In the genomic region with DNA sequence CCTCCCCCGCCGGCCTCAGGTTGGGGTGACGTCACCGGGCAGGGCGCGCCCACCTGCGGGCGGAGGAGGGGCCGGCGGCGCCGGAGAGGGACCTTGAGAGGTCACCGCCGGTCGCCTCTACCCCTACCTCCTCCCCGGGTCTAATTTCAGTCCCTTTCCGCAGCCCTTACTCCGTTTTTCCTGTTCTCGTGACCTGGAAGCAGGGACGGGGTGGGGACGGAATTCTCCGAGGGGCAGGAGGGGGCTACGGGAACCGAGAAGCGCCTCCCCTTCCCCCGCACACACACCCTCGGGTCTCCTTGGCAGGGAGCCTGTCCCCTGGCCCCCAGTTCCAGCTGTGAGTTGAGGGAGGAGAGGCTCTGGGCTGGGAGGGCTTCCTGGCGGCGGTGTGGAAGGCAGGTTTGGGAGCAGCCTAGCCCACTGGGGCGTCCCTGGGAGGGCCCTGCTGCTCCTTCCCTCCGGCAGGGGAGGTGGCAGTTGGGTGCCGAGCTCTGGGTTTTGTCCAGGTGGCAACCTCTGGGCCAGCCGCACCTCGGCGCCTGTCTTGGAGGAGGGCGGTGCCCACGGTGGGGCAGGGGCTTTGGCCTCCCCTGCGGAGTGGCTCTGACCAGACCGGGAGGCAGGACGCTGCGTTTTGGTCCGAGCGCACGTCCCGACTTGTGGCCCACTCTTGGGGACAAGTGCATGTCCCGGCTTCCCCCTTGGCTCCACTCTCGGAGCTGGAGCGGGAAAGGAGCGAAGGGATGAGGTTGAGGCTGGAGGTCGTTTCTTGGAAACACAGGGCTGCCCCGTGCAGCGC, we compare ENCODE assay signal across 9 cellular contexts. TPM values are rescaled to one million over a fixed set of nuclear protein-coding genes. Genes with fewer than 3 reads are reported as not detected.
DNase-seq lines count a peak whose midpoint lies in the region; ATAC-seq and TF ChIP-seq lines count a peak whose summit lies in the region.
"Had no signal": no experiment of that assay in that cellular context is flagged by ENCODE, and none has a peak within 500 bp of the region (broad histone marks: within the 10 kb centered on the region; RNA-seq: fewer than 3 reads in every experiment).

No MANE protein-coding gene starts in this region.

- H3K4me3 Mint-ChIP-seq in neural crest cell, result peak overlapping the region; percentile 38

- H3K4me1 Mint-ChIP-seq in neural crest cell, result peaks cover 7% of the 10 kb centered on the region

- H3K36me3 Mint-ChIP-seq in neural crest cell (ENCODE audit: low read depth), result peaks cover 24% of the 10 kb centered on the region

- no peak for TF ChIP-seq CTCF in neural crest cell (conservative IDR thresholded peaks at IDR 0.05)

- H3K27ac Mint-ChIP-seq in neural crest cell (ENCODE audit: unreplicated experiment), result no peak overlapping the region

- DNase-seq in NCI-H82 (lab: John Stamatoyannopoulos, UW), result peak; percentile 33
- DNase-seq in NCI-H82 treated with DMSO at 0.1 percent for 48 hours (lab: John Stamatoyannopoulos, UW; ENCODE audit: unreplicated experiment), result no peak
- DNase-seq in NCI-H345 (lab: John Stamatoyannopoulos, UW), result peak; percentile 62
- peak; percentile 77 for DNase-seq in cerebellum (ENCODE audit: low spot score)
- DNase-seq in neural crest cell (ENCODE audit: low read depth, low spot score), result no peak
- DNase-seq in EL, result no peak
- no peak for DNase-seq in mesenteric fat pad (ENCODE audit: low spot score)
- DNase-seq: DND-41 had no signal

- H3K9me3 Mint-ChIP-seq in neural crest cell, result no peaks in the 10 kb centered on the region

- no peak for ATAC-seq in GM19467 (IDR thresholded peaks at IDR 0.05; ENCODE audit: unreplicated experiment)

- H3K27me3 Mint-ChIP-seq in neural crest cell (ENCODE audit: low read depth), result peaks cover 69% of the 10 kb centered on the region

RNA-seq across cellular contexts. Expression of a gene that starts 0.8 kb away (rescaled TPM):
- total RNA-seq in cerebellum, result 25.4 TPM
- 2.1 and 2.2 TPM in 2 replicates for total RNA-seq in neural crest cell
- total RNA-seq in mesenteric fat pad, result not detected

RNA-seq across cellular contexts. Expression of a gene that starts 6.5 kb away (rescaled TPM):
- total RNA-seq in cerebellum (9.5 TPM), neural crest cell (42.5 and 43.3 TPM in 2 replicates), mesenteric fat pad (15.7 TPM)

RNA-seq across cellular contexts. Expression of a gene that starts 9.3 kb away (rescaled TPM):
- total RNA-seq in cerebellum (0.64 TPM), neural crest cell (0.63 and 0.75 TPM in 2 replicates), mesenteric fat pad (not detected)

RNA-seq across cellular contexts. Expression of a gene that starts 18.7 kb away (rescaled TPM):
- total RNA-seq in cerebellum (10.1 TPM), neural crest cell (39.5 and 39.6 TPM in 2 replicates), mesenteric fat pad (26.5 TPM)

RNA-seq across cellular contexts. Expression of a gene that starts 19.1 kb away (rescaled TPM):
- total RNA-seq in cerebellum, result 8.6 TPM
- 55.7 and 62.5 TPM in 2 replicates for total RNA-seq in neural crest cell
- total RNA-seq in mesenteric fat pad, result 50.5 TPM

Comparison
In these comparisons a context has a peak if more than half of its experiments do, and no peak if none do; other contexts are left out.
1. DNase-seq: peak in NCI-H82 (single experiment), NCI-H345 (single experiment) and cerebellum (single experiment); none in NCI-H82 treated with DMSO at 0.1 percent for 48 hours (single experiment), neural crest cell (single experiment), EL (single experiment) and mesenteric fat pad (single experiment).